ENCODE assay signal across 18 cellular contexts in genomic region chr6:63793727-63794126, GRCh38.
DNase-seq lines count a peak whose midpoint lies in the region; ATAC-seq and TF ChIP-seq lines count a peak whose summit lies in the region.
"Had no signal": no experiment of that assay in that cellular context is flagged by ENCODE, and none has a peak within 500 bp of the region (broad histone marks: within the 10 kb centered on the region; RNA-seq: fewer than 3 reads in every experiment).

No MANE protein-coding gene starts in this region.

- H3K27ac ChIP-seq in OCI-LY3 (ENCODE audit: low read length): no peak overlapping the region
- H3K27ac ChIP-seq: KMS-11, Peyer's patch, SK-N-MC had no signal

- H3K4me1 ChIP-seq in OCI-LY3 (ENCODE audit: low read length): peaks cover 27% of the 10 kb centered on the region
- H3K4me1 ChIP-seq: Peyer's patch had no signal

- no peaks in the 10 kb centered on the region for H3K79me2 ChIP-seq in OCI-LY3 (ENCODE audit: low read length)

- no peak overlapping the region for H2AFZ ChIP-seq in OCI-LY3 (ENCODE audit: low read depth, low read length)

- no peaks in the 10 kb centered on the region for H4K20me1 ChIP-seq in OCI-LY3 (ENCODE audit: insufficient read depth, low read length)

- H3K27me3 ChIP-seq in OCI-LY3 (ENCODE audit: low read depth, low read length): peaks cover 31% of the 10 kb centered on the region
- H3K27me3 ChIP-seq: Peyer's patch had no signal

- no peaks in the 10 kb centered on the region for H3K4me1 Mint-ChIP-seq in stimulated activated effector memory CD8-positive, alpha-beta T cell treated with anti-CD3 and anti-CD28 coated beads, Interleukin-12 subunit alpha, Interleukin-12 subunit beta, amount 100 ng/mL, for 72 hours
- H3K4me1 Mint-ChIP-seq: T-cell had no signal

- H3K27ac Mint-ChIP-seq in stimulated activated effector memory CD8-positive, alpha-beta T cell treated with anti-CD3 and anti-CD28 coated beads, Interleukin-12 subunit alpha, Interleukin-12 subunit beta, amount 100 ng/mL, for 72 hours: no peak overlapping the region
- H3K27ac Mint-ChIP-seq: T-cell had no signal

- H3K4me3 ChIP-seq in OCI-LY3 (ENCODE audit: low read length): no peak overlapping the region
- H3K4me3 ChIP-seq: Peyer's patch, SK-N-MC had no signal

- H3K36me3 ChIP-seq in OCI-LY3 (replicated peaks; ENCODE audit: low read depth, low read length): no peaks in the 10 kb centered on the region
- H3K36me3 ChIP-seq: Peyer's patch had no signal

- DNase-seq in stimulated activated effector memory CD8-positive, alpha-beta T cell treated with anti-CD3 and anti-CD28 coated beads, Interleukin-12 subunit alpha, Interleukin-12 subunit beta, amount 100 ng/mL, for 72 hours (ENCODE audit: low spot score in 2 of 2): no peak
- DNase-seq in activated CD4-positive, alpha-beta T cell treated with anti-CD3 and anti-CD28 coated beads for 1 hour: no peak
- no peak for DNase-seq in kidney tubule cell (ENCODE audit: low spot score)
- DNase-seq: COR-L47, DMS153, NCI-H1436, NCI-H2081 treated with DMSO at 0.1 percent for 48 hours, NCI-H510A, NCI-H82, Peyer's patch, T-cell had no signal

- peak; percentile 60 for ATAC-seq in GM18867 (IDR thresholded peaks at IDR 0.05; ENCODE audit: unreplicated experiment)
- ATAC-seq in HG02798 (IDR thresholded peaks at IDR 0.05; ENCODE audit: poor library complexity, unreplicated experiment): peak; percentile 52
- peak; percentile 32 for ATAC-seq in stimulated activated effector memory CD8-positive, alpha-beta T cell treated with anti-CD3 and anti-CD28 coated beads, Interleukin-12 subunit alpha, Interleukin-12 subunit beta, amount 100 ng/mL, for 72 hours
- ATAC-seq in HG02678 (IDR thresholded peaks at IDR 0.05; ENCODE audit: unreplicated experiment): no peak
- ATAC-seq: Right ventricle myocardium inferior, T-cell had no signal

- peak overlapping the region; percentile 10; the same call in 1 of the 2 replicates for H3K4me2 ChIP-seq in OCI-LY3 (ENCODE audit: low read length)
- H3K4me2 ChIP-seq: KMS-11 had no signal

- no peaks in the 10 kb centered on the region for H3K36me3 Mint-ChIP-seq in stimulated activated effector memory CD8-positive, alpha-beta T cell treated with anti-CD3 and anti-CD28 coated beads, Interleukin-12 subunit alpha, Interleukin-12 subunit beta, amount 100 ng/mL, for 72 hours
- H3K36me3 Mint-ChIP-seq: T-cell had no signal

- H3K9ac ChIP-seq in OCI-LY3 (ENCODE audit: low read length): no peak overlapping the region
- H3K9ac ChIP-seq: KMS-11 had no signal

- no peaks in the 10 kb centered on the region for H3K9me3 Mint-ChIP-seq in stimulated activated effector memory CD8-positive, alpha-beta T cell treated with anti-CD3 and anti-CD28 coated beads, Interleukin-12 subunit alpha, Interleukin-12 subunit beta, amount 100 ng/mL, for 72 hours
- H3K9me3 Mint-ChIP-seq: T-cell had no signal

- no peaks in the 10 kb centered on the region for H3K9me3 ChIP-seq in OCI-LY3 (ENCODE audit: insufficient read depth, low read length)
- H3K9me3 ChIP-seq: Peyer's patch had no signal

- no peak overlapping the region for H3K4me3 Mint-ChIP-seq in stimulated activated effector memory CD8-positive, alpha-beta T cell treated with anti-CD3 and anti-CD28 coated beads, Interleukin-12 subunit alpha, Interleukin-12 subunit beta, amount 100 ng/mL, for 72 hours
- H3K4me3 Mint-ChIP-seq: T-cell had no signal

- no peak for TF ChIP-seq CTCF in OCI-LY3 (IDR thresholded peaks at IDR 0.05; ENCODE audit: low read depth, low read length)
